ENCODE assay signal across 12 cellular contexts in the genomic region with DNA sequence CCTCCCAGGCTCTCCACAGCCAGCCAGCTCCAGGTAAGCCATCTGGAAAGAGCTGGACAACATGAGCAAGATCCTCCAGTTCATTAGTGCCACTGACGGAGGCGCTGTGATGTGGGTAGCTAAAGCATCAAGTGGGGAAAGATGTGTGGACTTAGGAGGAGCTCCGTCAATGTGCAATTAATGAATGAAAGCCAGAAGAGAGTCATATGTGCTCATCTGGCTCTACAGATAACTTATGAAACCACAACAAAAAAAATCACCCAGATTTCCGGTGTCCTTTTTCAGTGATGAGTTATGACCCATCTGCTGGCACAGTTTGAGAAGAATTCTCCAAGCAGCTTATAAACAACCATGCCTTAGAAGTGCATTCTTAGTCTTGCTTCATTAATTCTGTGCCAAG.
DNase-seq lines count a peak whose midpoint lies in the region; ATAC-seq and TF ChIP-seq lines count a peak whose summit lies in the region.
"Had no signal": no experiment of that assay in that cellular context is flagged by ENCODE, and none has a peak within 500 bp of the region (broad histone marks: within the 10 kb centered on the region; RNA-seq: fewer than 3 reads in every experiment).

No MANE protein-coding gene starts in this region.

- intact Hi-C loops in transverse colon (cut with DNase I; ENCODE audit: low total_unique reads): no loop called here
- intact Hi-C loops in lower leg skin (cut with DNase I; ENCODE audit: low total_unique reads): no loop called here

- H3K4me1 ChIP-seq in transverse colon: peaks cover 0 to 3% (median 0%) of the 10 kb centered on the region in 4 donors
- H3K4me1 ChIP-seq: right lobe of liver had no signal

- TF ChIP-seq CTCF in transverse colon (IDR thresholded peaks at IDR 0.05) (no peak), lower leg skin (IDR thresholded peaks at IDR 0.05) (no peak)

- DNase-seq in NCI-H2196 (lab: John Stamatoyannopoulos, UW; ENCODE audit: unreplicated experiment) (peak; percentile 6), NCI-H2196 treated with DMSO at 0.1 percent for 48 hours (lab: John Stamatoyannopoulos, UW; ENCODE audit: unreplicated experiment) (no peak), NCI-H69 (lab: John Stamatoyannopoulos, UW) (peak; percentile 14), fibroblast of gingiva (ENCODE audit: low read depth) (peak; percentile 95), transverse colon (no peak), lower leg skin (ENCODE audit: low spot score in 2 of 2) (no peak)
- DNase-seq: heart right ventricle, NCI-H82, right lobe of liver, T-helper 1 cell had no signal

- WGBS in transverse colon (ENCODE audit: low coverage in 1 of 2), 2 donors: 78 to 80% methylated on average over 4 of the region's 4 CpGs
- 52 to 64% methylated on average over 4 of the region's 4 CpGs for WGBS in lower leg skin, 2 donors

- in situ Hi-C loops in transverse colon (cut with MboI; ENCODE audit: low pct_ligation_motif_present in 1 of 4, low pct_unique_long_range_greater_than_20kb in 1 of 4, low sequenced_read_pairs in 3 of 4): loop anchor here in 3 of 4 donors (10.0 kb wide), 2 partner anchors 598 to 608 kb away; no protein-coding TSS in a partner anchor

- no peak for TF ChIP-seq EP300 in transverse colon (IDR thresholded peaks at IDR 0.05; ENCODE audit: low read depth)

- no peaks in the 10 kb centered on the region for H3K36me3 ChIP-seq in transverse colon
- H3K36me3 ChIP-seq: right lobe of liver had no signal

- H3K27ac ChIP-seq in transverse colon: peak overlapping the region in 3 of 4 donors; percentile 2 to 36 (median 20)
- H3K27ac ChIP-seq: heart right ventricle, right lobe of liver had no signal

- no peaks in the 10 kb centered on the region for H3K9me3 ChIP-seq in transverse colon
- H3K9me3 ChIP-seq: heart right ventricle, right lobe of liver had no signal

- H3K4me3 ChIP-seq in transverse colon (no peak overlapping the region), lower leg skin (ENCODE audit: low read depth, poor library complexity, severe bottlenecking) (no peak overlapping the region)
- H3K4me3 ChIP-seq: heart right ventricle, right lobe of liver had no signal

- no peaks in the 10 kb centered on the region for H3K27me3 ChIP-seq in transverse colon
- H3K27me3 ChIP-seq: heart right ventricle, right lobe of liver had no signal

- ATAC-seq in GM21737 (IDR thresholded peaks at IDR 0.05; ENCODE audit: unreplicated experiment) (no peak), esophagus mucosa (no peak)

- TF ChIP-seq POLR2A in transverse colon (IDR thresholded peaks at IDR 0.05) (no peak), lower leg skin (IDR thresholded peaks at IDR 0.05) (no peak)

Comparison
In these comparisons a context has a peak if more than half of its experiments do, and no peak if none do; other contexts are left out.
1. DNase-seq: peak in NCI-H2196 (single experiment), NCI-H69 (single experiment) and fibroblast of gingiva (single experiment); none in NCI-H2196 treated with DMSO at 0.1 percent for 48 hours (single experiment), transverse colon (single experiment) and lower leg skin (0 of 2).